1 cellular context compared by ENCODE assay signal in the genomic region with DNA sequence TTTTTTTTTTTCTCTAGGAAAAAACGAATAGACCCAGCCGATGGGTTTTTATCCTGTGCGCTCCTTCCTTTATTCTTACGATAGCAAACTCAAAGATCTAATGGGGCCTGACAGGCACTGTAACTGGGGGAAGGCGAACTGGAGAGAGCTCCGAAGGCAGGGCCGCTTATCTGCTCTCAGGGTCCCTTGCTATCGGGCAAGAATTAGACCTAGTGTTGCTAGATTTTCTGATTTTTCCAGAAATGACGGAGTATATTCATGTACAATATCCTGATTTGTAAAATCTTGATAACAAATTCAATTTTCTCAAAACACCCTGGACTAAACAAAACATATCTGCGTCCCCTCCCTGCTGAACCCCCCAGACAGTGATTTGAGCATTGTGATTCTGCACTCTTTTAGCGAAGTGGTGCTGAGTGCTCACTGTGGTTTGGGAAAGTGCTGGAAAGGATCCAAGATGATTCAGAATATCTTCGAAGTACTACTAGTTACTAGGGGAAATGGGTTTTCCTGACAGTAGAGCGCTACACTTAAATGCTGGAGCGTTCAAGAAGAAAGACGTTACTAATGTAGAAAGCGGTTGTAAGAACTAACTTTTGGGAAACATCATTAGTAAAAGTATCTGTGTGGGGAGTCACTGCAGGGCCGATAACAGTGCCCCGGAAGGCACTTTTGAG.
TF ChIP-seq lines count a peak whose summit lies in the region.

No MANE protein-coding gene starts in this region.

TF ChIP-seq in WTC11, 78 proteins besides CTCF, POLR2A, EP300 and RAD21 (continued from another document):
- TF ChIP-seq, protein P1, sequence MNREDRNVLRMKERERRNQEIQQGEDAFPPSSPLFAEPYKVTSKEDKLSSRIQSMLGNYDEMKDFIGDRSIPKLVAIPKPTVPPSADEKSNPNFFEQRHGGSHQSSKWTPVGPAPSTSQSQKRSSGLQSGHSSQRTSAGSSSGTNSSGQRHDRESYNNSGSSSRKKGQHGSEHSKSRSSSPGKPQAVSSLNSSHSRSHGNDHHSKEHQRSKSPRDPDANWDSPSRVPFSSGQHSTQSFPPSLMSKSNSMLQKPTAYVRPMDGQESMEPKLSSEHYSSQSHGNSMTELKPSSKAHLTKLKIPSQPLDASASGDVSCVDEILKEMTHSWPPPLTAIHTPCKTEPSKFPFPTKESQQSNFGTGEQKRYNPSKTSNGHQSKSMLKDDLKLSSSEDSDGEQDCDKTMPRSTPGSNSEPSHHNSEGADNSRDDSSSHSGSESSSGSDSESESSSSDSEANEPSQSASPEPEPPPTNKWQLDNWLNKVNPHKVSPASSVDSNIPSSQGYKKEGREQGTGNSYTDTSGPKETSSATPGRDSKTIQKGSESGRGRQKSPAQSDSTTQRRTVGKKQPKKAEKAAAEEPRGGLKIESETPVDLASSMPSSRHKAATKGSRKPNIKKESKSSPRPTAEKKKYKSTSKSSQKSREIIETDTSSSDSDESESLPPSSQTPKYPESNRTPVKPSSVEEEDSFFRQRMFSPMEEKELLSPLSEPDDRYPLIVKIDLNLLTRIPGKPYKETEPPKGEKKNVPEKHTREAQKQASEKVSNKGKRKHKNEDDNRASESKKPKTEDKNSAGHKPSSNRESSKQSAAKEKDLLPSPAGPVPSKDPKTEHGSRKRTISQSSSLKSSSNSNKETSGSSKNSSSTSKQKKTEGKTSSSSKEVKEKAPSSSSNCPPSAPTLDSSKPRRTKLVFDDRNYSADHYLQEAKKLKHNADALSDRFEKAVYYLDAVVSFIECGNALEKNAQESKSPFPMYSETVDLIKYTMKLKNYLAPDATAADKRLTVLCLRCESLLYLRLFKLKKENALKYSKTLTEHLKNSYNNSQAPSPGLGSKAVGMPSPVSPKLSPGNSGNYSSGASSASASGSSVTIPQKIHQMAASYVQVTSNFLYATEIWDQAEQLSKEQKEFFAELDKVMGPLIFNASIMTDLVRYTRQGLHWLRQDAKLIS (CRISPR knock-in tag; IDR thresholded peaks at IDR 0.05; ENCODE audit: borderline replicate concordance): no peak
- TF ChIP-seq MXD4 (CRISPR knock-in tag; IDR thresholded peaks at IDR 0.05; ENCODE audit: borderline replicate concordance) (no peak), GTF2I (CRISPR knock-in tag; conservative IDR thresholded peaks at IDR 0.05) (no peak), CREM (CRISPR knock-in tag; IDR thresholded peaks at IDR 0.05) (no peak), ATF2 (CRISPR knock-in tag; IDR thresholded peaks at IDR 0.05; ENCODE audit: borderline replicate concordance, low read depth) (no peak), ATF1 (CRISPR knock-in tag; IDR thresholded peaks at IDR 0.05) (no peak), NR2C2 (CRISPR knock-in tag; IDR thresholded peaks at IDR 0.05) (no peak), CBFB (CRISPR knock-in tag; IDR thresholded peaks at IDR 0.05; ENCODE audit: low read depth) (no peak), NFATC4 (CRISPR knock-in tag; IDR thresholded peaks at IDR 0.05) (no peak), SP1 (CRISPR knock-in tag; conservative IDR thresholded peaks at IDR 0.05) (no peak)
- TF ChIP-seq, protein P2, sequence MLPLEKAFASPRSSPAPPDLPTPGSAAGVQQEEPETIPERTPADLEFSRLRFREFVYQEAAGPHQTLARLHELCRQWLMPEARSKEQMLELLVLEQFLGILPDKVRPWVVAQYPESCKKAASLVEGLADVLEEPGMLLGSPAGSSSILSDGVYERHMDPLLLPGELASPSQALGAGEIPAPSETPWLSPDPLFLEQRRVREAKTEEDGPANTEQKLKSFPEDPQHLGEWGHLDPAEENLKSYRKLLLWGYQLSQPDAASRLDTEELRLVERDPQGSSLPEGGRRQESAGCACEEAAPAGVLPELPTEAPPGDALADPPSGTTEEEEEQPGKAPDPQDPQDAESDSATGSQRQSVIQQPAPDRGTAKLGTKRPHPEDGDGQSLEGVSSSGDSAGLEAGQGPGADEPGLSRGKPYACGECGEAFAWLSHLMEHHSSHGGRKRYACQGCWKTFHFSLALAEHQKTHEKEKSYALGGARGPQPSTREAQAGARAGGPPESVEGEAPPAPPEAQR (CRISPR knock-in tag; IDR thresholded peaks at IDR 0.05): no peak
